ENCODE assay signal across 8 cellular contexts in the genomic region with DNA sequence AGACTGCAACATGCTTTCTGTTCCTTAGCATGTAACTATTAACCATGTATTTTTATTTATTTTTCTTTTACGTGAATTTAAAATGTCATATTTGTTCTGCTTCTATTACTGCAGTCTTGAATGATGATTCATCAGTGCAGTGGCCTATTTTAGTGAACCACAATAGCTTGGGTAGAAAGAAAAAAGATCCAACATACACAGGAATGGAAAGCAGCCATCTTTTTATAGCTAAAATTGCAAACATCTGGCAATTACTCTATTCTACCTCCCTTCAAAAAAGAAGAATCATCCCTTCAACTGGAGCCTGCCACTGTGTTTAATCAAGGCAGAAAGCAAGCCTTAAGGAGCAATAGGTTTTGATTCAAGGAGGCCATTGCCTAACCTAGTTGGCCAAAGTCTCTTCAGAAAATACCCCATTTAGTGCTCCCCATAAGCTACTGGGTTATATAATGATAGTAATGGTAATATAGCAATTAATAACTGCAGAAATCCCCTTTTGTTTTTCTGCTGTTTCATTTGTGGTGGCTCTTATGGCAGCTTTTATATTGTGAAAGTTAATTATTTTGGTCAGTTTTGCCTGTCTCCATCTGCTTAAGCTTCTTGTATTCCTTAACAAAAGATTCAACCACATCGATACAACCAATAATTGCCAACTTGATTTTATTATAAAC.
DNase-seq lines count a peak whose midpoint lies in the region; ATAC-seq and TF ChIP-seq lines count a peak whose summit lies in the region.

No MANE protein-coding gene starts in this region.

- no peak overlapping the region for H3K4me3 Mint-ChIP-seq in dendritic cell treated with granulocyte-macrophage colony-stimulating factor and Interleukin-4, amounts not matched to agents 40 ng/mL and 50 ng/mL, for 4 days

- peak overlapping the region; percentile 85 for H3K27ac Mint-ChIP-seq in dendritic cell treated with granulocyte-macrophage colony-stimulating factor and Interleukin-4, amounts not matched to agents 40 ng/mL and 50 ng/mL, for 4 days

- H3K27ac ChIP-seq in testis = peak overlapping the region; percentile 5 to 48
- H3K27ac ChIP-seq in SJCRH30 = no peak overlapping the region

- ATAC-seq in GM19397 (IDR thresholded peaks at IDR 0.05; ENCODE audit: unreplicated experiment) (peak; percentile 31), HG03378 (IDR thresholded peaks at IDR 0.05; ENCODE audit: unreplicated experiment) (peak; percentile 31)

- H3K27me3 ChIP-seq in testis (no peaks in the 10 kb centered on the region), SJCRH30 (no peaks in the 10 kb centered on the region)

- H3K4me1 ChIP-seq in testis = peaks cover 5% of the 10 kb centered on the region
- no peaks in the 10 kb centered on the region for H3K4me1 ChIP-seq in SJCRH30

- DNase-seq in testis (no peak), NCI-H2029 (lab: John Stamatoyannopoulos, UW) (no peak), COLO829 (ENCODE audit: low spot score) (no peak), SJCRH30 (no peak), NCI-H1105 treated with DMSO at 0.1 percent for 48 hours (lab: John Stamatoyannopoulos, UW) (no peak)

- H3K27me3 Mint-ChIP-seq in dendritic cell treated with granulocyte-macrophage colony-stimulating factor and Interleukin-4, amounts not matched to agents 40 ng/mL and 50 ng/mL, for 4 days = no peaks in the 10 kb centered on the region

- no peaks in the 10 kb centered on the region for H3K36me3 ChIP-seq in testis (ENCODE audit: low read depth, missing control alignments)
- H3K36me3 ChIP-seq in SJCRH30 = no peaks in the 10 kb centered on the region

- H3K4me1 Mint-ChIP-seq in dendritic cell treated with granulocyte-macrophage colony-stimulating factor and Interleukin-4, amounts not matched to agents 40 ng/mL and 50 ng/mL, for 4 days (ENCODE audit: low read depth) = peaks cover 56% of the 10 kb centered on the region

- no peak overlapping the region for H3K4me3 ChIP-seq in testis
- H3K4me3 ChIP-seq in SJCRH30 = no peak overlapping the region

- TF ChIP-seq POLR2A in testis (IDR thresholded peaks at IDR 0.05) = no peak

- 51 to 52% methylated on average over 2 of the region's 2 CpGs for WGBS in testis, 2 donors

- intact Hi-C loops in dendritic cell treated with granulocyte-macrophage colony-stimulating factor and Interleukin-4, amounts not matched to agents 40 ng/mL and 50 ng/mL, for 4 days (cut with micrococcal nuclease) = no loop called here
- intact Hi-C loops in testis (cut with DNase I; ENCODE audit: low total_unique reads) = no loop called here

- no peak for TF ChIP-seq CTCF in testis (IDR thresholded peaks at IDR 0.05)

- no peaks in the 10 kb centered on the region for H3K9me3 ChIP-seq in testis
- H3K9me3 ChIP-seq in SJCRH30 (replicated peaks) = no peaks in the 10 kb centered on the region

- peaks cover 17% of the 10 kb centered on the region for H3K36me3 Mint-ChIP-seq in dendritic cell treated with granulocyte-macrophage colony-stimulating factor and Interleukin-4, amounts not matched to agents 40 ng/mL and 50 ng/mL, for 4 days (ENCODE audit: low read depth)

- peaks cover 8% of the 10 kb centered on the region for H3K9me3 Mint-ChIP-seq in dendritic cell treated with granulocyte-macrophage colony-stimulating factor and Interleukin-4, amounts not matched to agents 40 ng/mL and 50 ng/mL, for 4 days
